22 cellular contexts compared by ENCODE assay signal in the genomic region with DNA sequence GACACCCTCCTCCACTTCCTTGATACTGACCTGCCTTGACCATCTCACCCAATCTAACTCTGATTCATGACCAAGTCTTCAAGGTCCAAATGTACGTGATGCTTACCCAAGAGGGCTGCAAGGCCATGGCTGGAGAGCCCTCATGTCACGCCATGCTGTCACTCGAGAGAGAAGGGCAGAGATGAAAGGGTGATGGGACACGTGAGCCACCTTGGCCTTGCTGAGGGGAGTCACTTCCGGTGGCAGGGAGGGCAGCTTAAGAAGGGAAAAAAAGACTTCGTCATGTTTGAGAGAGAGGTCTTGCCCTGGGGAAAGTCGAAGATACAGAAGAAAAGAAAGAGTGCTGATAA.
"Had no signal": no experiment of that assay in that cellular context is flagged by ENCODE, and none has a peak within 500 bp of the region (broad histone marks: within the 10 kb centered on the region; RNA-seq: fewer than 3 reads in every experiment).

No MANE protein-coding gene starts in this region.

- H3K4me3 Mint-ChIP-seq: activated CD4-positive, alpha-beta T cell treated with anti-CD3 and anti-CD28 coated beads, Interleukin-2, amount 10 ng/mL, durations not matched to agents 24 days and 14 days; activated CD8-positive, alpha-beta T cell treated with anti-CD3 and anti-CD28 coated beads, Interleukin-2, amount 10 ng/mL, durations not matched to agents 7 days and 5 days; activated naive CD8-positive, alpha-beta T cell; activated T-cell treated with anti-CD3 and anti-CD28 coated beads, Interleukin-2, amount 50 U/mL, for 72 hours; central memory CD8-positive, alpha-beta T cell; effector memory CD8-positive, alpha-beta T cell; memory B cell; stimulated activated naive CD8-positive, alpha-beta T cell treated with anti-CD3 and anti-CD28 coated beads, Interleukin-15, Interleukin-2, amounts not matched to agents 100 ng/mL and 50 ng/mL, for 24 hours; T-helper 2 cell treated with Interferon-gamma antibody and Interleukin-4, amounts not matched to agents 5 μg/mL and 100 μg/mL, for 36 hours had no signal

- H3K27ac Mint-ChIP-seq: activated CD4-positive, alpha-beta T cell treated with anti-CD3 and anti-CD28 coated beads, Interleukin-2, amount 10 ng/mL, durations not matched to agents 24 days and 14 days; activated CD8-positive, alpha-beta T cell treated with anti-CD3 and anti-CD28 coated beads, Interleukin-2, amount 10 ng/mL, durations not matched to agents 7 days and 5 days; activated naive CD8-positive, alpha-beta T cell; activated T-cell treated with anti-CD3 and anti-CD28 coated beads, Interleukin-2, amount 50 U/mL, for 72 hours; memory B cell; stimulated activated naive CD8-positive, alpha-beta T cell treated with anti-CD3 and anti-CD28 coated beads, Interleukin-15, Interleukin-2, amounts not matched to agents 100 ng/mL and 50 ng/mL, for 24 hours; T-helper 2 cell treated with Interferon-gamma antibody and Interleukin-4, amounts not matched to agents 5 μg/mL and 100 μg/mL, for 36 hours had no signal

- H3K9me3 ChIP-seq: left ventricle myocardium inferior, right atrium auricular region, upper lobe of right lung had no signal

- ATAC-seq: activated CD8-positive, alpha-beta T cell treated with anti-CD3 and anti-CD28 coated beads, Interleukin-2, amount 10 ng/mL, durations not matched to agents 7 days and 5 days; activated T-cell treated with anti-CD3 and anti-CD28 coated beads, Interleukin-2, amount 50 U/mL, for 72 hours; effector memory CD8-positive, alpha-beta T cell; naive thymus-derived CD8-positive, alpha-beta T cell; upper lobe of right lung had no signal

- H3K27me3 ChIP-seq: right atrium auricular region, upper lobe of right lung had no signal

- H3K27ac ChIP-seq: left ventricle myocardium inferior, right atrium auricular region, upper lobe of right lung had no signal

- H3K9me3 Mint-ChIP-seq: activated CD4-positive, alpha-beta T cell treated with anti-CD3 and anti-CD28 coated beads, Interleukin-2, amount 10 ng/mL, durations not matched to agents 24 days and 14 days; activated T-cell treated with anti-CD3 and anti-CD28 coated beads, Interleukin-2, amount 50 U/mL, for 72 hours; central memory CD8-positive, alpha-beta T cell; effector memory CD8-positive, alpha-beta T cell; memory B cell; naive thymus-derived CD8-positive, alpha-beta T cell; stimulated activated naive CD8-positive, alpha-beta T cell treated with anti-CD3 and anti-CD28 coated beads, Interleukin-15, Interleukin-2, amounts not matched to agents 100 ng/mL and 50 ng/mL, for 24 hours; T-helper 2 cell treated with Interferon-gamma antibody and Interleukin-4, amounts not matched to agents 5 μg/mL and 100 μg/mL, for 36 hours had no signal

- H3K36me3 ChIP-seq: left ventricle myocardium inferior, right atrium auricular region, upper lobe of right lung had no signal

- DNase-seq: activated CD4-positive, alpha-beta T cell treated with anti-CD3 and anti-CD28 coated beads, Interleukin-2, amount 10 ng/mL, durations not matched to agents 24 days and 14 days; activated CD4-positive, CD25-positive, alpha-beta regulatory T cell; activated CD8-positive, alpha-beta memory T cell treated with anti-CD3 and anti-CD28 coated beads, Interleukin-2, amount 50 U/mL, for 48 hours; activated CD8-positive, alpha-beta T cell treated with anti-CD3 and anti-CD28 coated beads, Interleukin-2, amount 10 ng/mL, durations not matched to agents 7 days and 5 days; activated gamma-delta T cell; activated T-cell treated with anti-CD3 and anti-CD28 coated beads, Interleukin-2, amount 50 U/mL, for 72 hours; amygdala; cortex of kidney; effector memory CD8-positive, alpha-beta T cell; foreskin melanocyte; left ventricle myocardium inferior; nucleus accumbens; upper lobe of right lung had no signal

- FAIRE-seq: small intestine had no signal

- H3K27me3 Mint-ChIP-seq: central memory CD8-positive, alpha-beta T cell had no signal

- H3K36me3 Mint-ChIP-seq: activated naive CD8-positive, alpha-beta T cell; brain; memory B cell; naive thymus-derived CD8-positive, alpha-beta T cell had no signal

- H3K4me3 ChIP-seq: left ventricle myocardium inferior, right atrium auricular region, upper lobe of right lung had no signal
